ENCODE assay signal across 1 cellular context in the genomic region with DNA sequence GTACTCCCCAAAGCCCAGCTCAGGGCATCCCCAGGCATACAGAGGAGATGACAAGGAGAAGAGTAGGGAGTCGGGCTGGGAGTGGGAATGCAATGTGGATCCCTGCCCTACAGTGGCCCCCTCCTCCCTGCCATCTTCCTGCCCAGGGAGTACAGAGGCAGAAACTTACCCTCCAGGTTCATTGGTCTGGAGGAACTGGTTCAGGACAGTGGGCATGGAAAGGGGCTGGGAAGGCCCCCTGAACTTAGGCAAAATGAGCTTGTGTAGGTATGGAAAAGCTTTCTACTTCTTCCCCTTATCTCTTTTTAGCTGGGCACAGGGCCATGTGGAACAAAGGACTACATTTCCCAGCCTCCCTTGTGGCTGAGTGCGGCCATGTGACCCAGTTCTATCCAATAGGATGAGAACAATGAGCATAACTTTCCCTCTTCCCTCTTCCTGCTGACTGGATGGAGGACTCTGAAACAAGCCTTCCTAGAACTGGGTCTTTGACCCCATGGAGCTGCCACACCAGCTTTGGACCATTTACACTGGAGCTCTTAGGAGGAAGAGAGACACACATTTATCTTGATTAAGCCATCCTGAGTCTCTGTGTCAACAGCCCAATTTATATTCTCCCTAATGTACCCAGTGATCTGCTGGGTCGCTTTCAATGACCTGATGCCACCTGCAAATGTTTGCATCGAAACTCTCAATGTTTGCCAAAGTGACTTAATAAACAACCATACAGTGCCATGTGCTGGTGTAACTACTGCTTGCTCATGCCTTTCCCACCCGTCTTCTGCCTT.
TF ChIP-seq lines count a peak whose summit lies in the region.

No MANE protein-coding gene starts in this region.

TF ChIP-seq in GM12878, 131 proteins besides CTCF, POLR2A, EP300 and RAD21 (continues in another document):
- TF ChIP-seq NBN (IDR thresholded peaks at IDR 0.05) (no peak), YBX1 (IDR thresholded peaks at IDR 0.05) (no peak), CREB1 (IDR thresholded peaks at IDR 0.05; ENCODE audit: low read depth) (no peak), NFXL1 (IDR thresholded peaks at IDR 0.05; ENCODE audit: borderline replicate concordance) (no peak), SP1 (IDR thresholded peaks at IDR 0.05; ENCODE audit: low read depth, low read length) (no peak), TARDBP (IDR thresholded peaks at IDR 0.05; ENCODE audit: borderline replicate concordance) (no peak), SPI1 (IDR thresholded peaks at IDR 0.05; ENCODE audit: borderline replicate concordance, insufficient read depth, low read depth, low read length) (no peak), NR2F1 (conservative IDR thresholded peaks at IDR 0.05) (no peak), RUNX3 (IDR thresholded peaks at IDR 0.05; ENCODE audit: low read length) (peak; percentile 65), SUPT20H (IDR thresholded peaks at IDR 0.05; ENCODE audit: borderline replicate concordance, control insufficient read depth, low read depth, low read length) (no peak), MEF2A (IDR thresholded peaks at IDR 0.05; ENCODE audit: insufficient read depth, low read depth, low read length) (no peak), CHD1 (IDR thresholded peaks at IDR 0.05; ENCODE audit: low read depth, low read length) (no peak), RELA (IDR thresholded peaks at IDR 0.05; ENCODE audit: borderline replicate concordance, partially characterized antibody) (no peak), FOS (IDR thresholded peaks at IDR 0.05; ENCODE audit: borderline replicate concordance, extremely low read depth, insufficient read length) (peak; percentile 4), EZH2 (IDR thresholded peaks at IDR 0.05; ENCODE audit: borderline replicate concordance, control insufficient read depth, low read depth, low read length) (no peak), SIX5 (IDR thresholded peaks at IDR 0.05; ENCODE audit: low read depth, low read length, severe bottlenecking) (peak; percentile 89), NR2C2 (IDR thresholded peaks at IDR 0.05; ENCODE audit: borderline replicate concordance, control insufficient read depth, insufficient read length, low read depth) (no peak), PAX5 (IDR thresholded peaks at IDR 0.05; ENCODE audit: borderline replicate concordance, low read depth, low read length) (no peak), RAD51 (IDR thresholded peaks at IDR 0.05) (peak; percentile 92), EGR1 (IDR thresholded peaks at IDR 0.05; ENCODE audit: borderline replicate concordance in 1 of 2, low read depth in 2 of 2, low read length in 2 of 2) (no peak), KDM1A (IDR thresholded peaks at IDR 0.05; ENCODE audit: borderline replicate concordance) (no peak), YY1 (IDR thresholded peaks at IDR 0.05; ENCODE audit: low read depth, low read length) (peak; percentile 65), MEF2B (IDR thresholded peaks at IDR 0.05; ENCODE audit: partially characterized antibody, poor library complexity, severe bottlenecking) (no peak), CBX5 (IDR thresholded peaks at IDR 0.05; ENCODE audit: low read depth) (no peak)
- TF ChIP-seq, protein P1, sequence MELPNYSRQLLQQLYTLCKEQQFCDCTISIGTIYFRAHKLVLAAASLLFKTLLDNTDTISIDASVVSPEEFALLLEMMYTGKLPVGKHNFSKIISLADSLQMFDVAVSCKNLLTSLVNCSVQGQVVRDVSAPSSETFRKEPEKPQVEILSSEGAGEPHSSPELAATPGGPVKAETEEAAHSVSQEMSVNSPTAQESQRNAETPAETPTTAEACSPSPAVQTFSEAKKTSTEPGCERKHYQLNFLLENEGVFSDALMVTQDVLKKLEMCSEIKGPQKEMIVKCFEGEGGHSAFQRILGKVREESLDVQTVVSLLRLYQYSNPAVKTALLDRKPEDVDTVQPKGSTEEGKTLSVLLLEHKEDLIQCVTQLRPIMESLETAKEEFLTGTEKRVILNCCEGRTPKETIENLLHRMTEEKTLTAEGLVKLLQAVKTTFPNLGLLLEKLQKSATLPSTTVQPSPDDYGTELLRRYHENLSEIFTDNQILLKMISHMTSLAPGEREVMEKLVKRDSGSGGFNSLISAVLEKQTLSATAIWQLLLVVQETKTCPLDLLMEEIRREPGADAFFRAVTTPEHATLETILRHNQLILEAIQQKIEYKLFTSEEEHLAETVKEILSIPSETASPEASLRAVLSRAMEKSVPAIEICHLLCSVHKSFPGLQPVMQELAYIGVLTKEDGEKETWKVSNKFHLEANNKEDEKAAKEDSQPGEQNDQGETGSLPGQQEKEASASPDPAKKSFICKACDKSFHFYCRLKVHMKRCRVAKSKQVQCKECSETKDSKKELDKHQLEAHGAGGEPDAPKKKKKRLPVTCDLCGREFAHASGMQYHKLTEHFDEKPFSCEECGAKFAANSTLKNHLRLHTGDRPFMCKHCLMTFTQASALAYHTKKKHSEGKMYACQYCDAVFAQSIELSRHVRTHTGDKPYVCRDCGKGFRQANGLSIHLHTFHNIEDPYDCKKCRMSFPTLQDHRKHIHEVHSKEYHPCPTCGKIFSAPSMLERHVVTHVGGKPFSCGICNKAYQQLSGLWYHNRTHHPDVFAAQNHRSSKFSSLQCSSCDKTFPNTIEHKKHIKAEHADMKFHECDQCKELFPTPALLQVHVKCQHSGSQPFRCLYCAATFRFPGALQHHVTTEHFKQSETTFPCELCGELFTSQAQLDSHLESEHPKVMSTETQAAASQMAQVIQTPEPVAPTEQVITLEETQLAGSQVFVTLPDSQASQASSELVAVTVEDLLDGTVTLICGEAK (IDR thresholded peaks at IDR 0.05; ENCODE audit: borderline replicate concordance), result no peak
- TF ChIP-seq, protein P2, sequence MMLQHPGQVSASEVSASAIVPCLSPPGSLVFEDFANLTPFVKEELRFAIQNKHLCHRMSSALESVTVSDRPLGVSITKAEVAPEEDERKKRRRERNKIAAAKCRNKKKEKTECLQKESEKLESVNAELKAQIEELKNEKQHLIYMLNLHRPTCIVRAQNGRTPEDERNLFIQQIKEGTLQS (IDR thresholded peaks at IDR 0.05; ENCODE audit: borderline replicate concordance, extremely low read depth, low read depth, low read length), result peak; percentile 86
- TF ChIP-seq, protein P3, sequence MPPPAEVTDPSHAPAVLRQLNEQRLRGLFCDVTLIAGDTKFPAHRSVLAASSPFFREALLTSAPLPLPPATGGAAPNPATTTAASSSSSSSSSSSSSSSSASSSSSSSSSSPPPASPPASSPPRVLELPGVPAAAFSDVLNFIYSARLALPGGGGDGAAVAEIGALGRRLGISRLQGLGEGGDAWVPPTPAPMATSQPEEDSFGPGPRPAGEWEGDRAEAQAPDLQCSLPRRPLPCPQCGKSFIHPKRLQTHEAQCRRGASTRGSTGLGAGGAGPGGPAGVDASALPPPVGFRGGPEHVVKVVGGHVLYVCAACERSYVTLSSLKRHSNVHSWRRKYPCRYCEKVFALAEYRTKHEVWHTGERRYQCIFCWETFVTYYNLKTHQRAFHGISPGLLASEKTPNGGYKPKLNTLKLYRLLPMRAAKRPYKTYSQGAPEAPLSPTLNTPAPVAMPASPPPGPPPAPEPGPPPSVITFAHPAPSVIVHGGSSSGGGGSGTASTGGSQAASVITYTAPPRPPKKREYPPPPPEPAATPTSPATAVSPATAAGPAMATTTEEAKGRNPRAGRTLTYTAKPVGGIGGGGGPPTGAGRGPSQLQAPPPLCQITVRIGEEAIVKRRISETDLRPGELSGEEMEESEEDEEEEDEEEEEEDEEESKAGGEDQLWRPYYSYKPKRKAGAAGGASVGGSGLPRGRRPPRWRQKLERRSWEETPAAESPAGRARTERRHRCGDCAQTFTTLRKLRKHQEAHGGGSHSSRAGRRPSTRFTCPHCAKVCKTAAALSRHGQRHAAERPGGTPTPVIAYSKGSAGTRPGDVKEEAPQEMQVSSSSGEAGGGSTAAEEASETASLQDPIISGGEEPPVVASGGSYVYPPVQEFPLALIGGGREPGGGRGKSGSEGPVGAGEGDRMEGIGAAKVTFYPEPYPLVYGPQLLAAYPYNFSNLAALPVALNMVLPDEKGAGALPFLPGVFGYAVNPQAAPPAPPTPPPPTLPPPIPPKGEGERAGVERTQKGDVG (CRISPR knock-in tag; IDR thresholded peaks at IDR 0.05), result no peak
- TF ChIP-seq, protein P4, sequence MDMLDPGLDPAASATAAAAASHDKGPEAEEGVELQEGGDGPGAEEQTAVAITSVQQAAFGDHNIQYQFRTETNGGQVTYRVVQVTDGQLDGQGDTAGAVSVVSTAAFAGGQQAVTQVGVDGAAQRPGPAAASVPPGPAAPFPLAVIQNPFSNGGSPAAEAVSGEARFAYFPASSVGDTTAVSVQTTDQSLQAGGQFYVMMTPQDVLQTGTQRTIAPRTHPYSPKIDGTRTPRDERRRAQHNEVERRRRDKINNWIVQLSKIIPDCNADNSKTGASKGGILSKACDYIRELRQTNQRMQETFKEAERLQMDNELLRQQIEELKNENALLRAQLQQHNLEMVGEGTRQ (IDR thresholded peaks at IDR 0.05; ENCODE audit: borderline replicate concordance, low read depth, low read length), result peak; percentile 90
- TF ChIP-seq, protein P5, sequence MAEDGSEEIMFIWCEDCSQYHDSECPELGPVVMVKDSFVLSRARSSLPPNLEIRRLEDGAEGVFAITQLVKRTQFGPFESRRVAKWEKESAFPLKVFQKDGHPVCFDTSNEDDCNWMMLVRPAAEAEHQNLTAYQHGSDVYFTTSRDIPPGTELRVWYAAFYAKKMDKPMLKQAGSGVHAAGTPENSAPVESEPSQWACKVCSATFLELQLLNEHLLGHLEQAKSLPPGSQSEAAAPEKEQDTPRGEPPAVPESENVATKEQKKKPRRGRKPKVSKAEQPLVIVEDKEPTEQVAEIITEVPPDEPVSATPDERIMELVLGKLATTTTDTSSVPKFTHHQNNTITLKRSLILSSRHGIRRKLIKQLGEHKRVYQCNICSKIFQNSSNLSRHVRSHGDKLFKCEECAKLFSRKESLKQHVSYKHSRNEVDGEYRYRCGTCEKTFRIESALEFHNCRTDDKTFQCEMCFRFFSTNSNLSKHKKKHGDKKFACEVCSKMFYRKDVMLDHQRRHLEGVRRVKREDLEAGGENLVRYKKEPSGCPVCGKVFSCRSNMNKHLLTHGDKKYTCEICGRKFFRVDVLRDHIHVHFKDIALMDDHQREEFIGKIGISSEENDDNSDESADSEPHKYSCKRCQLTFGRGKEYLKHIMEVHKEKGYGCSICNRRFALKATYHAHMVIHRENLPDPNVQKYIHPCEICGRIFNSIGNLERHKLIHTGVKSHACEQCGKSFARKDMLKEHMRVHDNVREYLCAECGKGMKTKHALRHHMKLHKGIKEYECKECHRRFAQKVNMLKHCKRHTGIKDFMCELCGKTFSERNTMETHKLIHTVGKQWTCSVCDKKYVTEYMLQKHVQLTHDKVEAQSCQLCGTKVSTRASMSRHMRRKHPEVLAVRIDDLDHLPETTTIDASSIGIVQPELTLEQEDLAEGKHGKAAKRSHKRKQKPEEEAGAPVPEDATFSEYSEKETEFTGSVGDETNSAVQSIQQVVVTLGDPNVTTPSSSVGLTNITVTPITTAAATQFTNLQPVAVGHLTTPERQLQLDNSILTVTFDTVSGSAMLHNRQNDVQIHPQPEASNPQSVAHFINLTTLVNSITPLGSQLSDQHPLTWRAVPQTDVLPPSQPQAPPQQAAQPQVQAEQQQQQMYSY (CRISPR knock-in tag; IDR thresholded peaks at IDR 0.05), result no peak
- TF ChIP-seq, protein P6, sequence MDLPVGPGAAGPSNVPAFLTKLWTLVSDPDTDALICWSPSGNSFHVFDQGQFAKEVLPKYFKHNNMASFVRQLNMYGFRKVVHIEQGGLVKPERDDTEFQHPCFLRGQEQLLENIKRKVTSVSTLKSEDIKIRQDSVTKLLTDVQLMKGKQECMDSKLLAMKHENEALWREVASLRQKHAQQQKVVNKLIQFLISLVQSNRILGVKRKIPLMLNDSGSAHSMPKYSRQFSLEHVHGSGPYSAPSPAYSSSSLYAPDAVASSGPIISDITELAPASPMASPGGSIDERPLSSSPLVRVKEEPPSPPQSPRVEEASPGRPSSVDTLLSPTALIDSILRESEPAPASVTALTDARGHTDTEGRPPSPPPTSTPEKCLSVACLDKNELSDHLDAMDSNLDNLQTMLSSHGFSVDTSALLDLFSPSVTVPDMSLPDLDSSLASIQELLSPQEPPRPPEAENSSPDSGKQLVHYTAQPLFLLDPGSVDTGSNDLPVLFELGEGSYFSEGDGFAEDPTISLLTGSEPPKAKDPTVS (IDR thresholded peaks at IDR 0.05; ENCODE audit: low read depth, low read length), result no peak
- TF ChIP-seq, protein P7, sequence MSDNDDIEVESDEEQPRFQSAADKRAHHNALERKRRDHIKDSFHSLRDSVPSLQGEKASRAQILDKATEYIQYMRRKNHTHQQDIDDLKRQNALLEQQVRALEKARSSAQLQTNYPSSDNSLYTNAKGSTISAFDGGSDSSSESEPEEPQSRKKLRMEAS (IDR thresholded peaks at IDR 0.05; ENCODE audit: low read depth, low read length), result peak; percentile 73; the same call in 1 of the 2 replicates
- TF ChIP-seq, protein P8, sequence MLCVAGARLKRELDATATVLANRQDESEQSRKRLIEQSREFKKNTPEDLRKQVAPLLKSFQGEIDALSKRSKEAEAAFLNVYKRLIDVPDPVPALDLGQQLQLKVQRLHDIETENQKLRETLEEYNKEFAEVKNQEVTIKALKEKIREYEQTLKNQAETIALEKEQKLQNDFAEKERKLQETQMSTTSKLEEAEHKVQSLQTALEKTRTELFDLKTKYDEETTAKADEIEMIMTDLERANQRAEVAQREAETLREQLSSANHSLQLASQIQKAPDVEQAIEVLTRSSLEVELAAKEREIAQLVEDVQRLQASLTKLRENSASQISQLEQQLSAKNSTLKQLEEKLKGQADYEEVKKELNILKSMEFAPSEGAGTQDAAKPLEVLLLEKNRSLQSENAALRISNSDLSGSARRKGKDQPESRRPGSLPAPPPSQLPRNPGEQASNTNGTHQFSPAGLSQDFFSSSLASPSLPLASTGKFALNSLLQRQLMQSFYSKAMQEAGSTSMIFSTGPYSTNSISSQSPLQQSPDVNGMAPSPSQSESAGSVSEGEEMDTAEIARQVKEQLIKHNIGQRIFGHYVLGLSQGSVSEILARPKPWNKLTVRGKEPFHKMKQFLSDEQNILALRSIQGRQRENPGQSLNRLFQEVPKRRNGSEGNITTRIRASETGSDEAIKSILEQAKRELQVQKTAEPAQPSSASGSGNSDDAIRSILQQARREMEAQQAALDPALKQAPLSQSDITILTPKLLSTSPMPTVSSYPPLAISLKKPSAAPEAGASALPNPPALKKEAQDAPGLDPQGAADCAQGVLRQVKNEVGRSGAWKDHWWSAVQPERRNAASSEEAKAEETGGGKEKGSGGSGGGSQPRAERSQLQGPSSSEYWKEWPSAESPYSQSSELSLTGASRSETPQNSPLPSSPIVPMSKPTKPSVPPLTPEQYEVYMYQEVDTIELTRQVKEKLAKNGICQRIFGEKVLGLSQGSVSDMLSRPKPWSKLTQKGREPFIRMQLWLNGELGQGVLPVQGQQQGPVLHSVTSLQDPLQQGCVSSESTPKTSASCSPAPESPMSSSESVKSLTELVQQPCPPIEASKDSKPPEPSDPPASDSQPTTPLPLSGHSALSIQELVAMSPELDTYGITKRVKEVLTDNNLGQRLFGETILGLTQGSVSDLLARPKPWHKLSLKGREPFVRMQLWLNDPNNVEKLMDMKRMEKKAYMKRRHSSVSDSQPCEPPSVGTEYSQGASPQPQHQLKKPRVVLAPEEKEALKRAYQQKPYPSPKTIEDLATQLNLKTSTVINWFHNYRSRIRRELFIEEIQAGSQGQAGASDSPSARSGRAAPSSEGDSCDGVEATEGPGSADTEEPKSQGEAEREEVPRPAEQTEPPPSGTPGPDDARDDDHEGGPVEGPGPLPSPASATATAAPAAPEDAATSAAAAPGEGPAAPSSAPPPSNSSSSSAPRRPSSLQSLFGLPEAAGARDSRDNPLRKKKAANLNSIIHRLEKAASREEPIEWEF (IDR thresholded peaks at IDR 0.05; ENCODE audit: insufficient replicate concordance, low read depth, low read length), result no peak
